1 cellular context compared by ENCODE assay signal in the genomic region with DNA sequence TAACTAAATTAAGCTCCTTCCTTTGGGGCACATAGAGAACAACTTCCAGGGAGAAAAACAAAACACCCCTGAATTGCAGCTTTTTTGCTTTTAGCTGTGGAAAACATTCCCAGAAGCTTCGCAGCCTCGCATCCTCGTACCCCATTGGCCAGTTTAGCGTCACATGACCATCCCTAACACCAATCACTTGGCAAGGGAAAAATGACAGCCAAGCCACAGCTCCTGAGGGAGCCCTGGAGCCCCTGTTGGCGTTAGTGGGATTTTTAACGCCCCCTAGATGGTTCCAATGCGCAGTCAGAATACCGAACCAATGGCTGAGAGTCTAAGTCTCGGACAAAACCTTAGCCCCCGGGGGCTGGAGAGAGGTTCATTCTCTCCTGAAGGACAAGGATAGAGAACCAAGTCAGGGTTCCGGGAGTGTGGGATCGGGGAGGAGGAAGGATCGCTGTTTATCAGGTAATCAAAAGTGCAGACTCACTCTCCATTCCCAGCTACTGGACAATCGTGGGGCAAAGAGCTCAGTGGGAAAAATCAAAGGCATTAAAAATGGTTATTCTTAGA.
TF ChIP-seq lines count a peak whose summit lies in the region.

No MANE protein-coding gene starts in this region.

TF ChIP-seq in HepG2, 621 proteins besides CTCF, POLR2A, EP300 and RAD21 (continued from another document and continues in another):
- TF ChIP-seq, protein P1, sequence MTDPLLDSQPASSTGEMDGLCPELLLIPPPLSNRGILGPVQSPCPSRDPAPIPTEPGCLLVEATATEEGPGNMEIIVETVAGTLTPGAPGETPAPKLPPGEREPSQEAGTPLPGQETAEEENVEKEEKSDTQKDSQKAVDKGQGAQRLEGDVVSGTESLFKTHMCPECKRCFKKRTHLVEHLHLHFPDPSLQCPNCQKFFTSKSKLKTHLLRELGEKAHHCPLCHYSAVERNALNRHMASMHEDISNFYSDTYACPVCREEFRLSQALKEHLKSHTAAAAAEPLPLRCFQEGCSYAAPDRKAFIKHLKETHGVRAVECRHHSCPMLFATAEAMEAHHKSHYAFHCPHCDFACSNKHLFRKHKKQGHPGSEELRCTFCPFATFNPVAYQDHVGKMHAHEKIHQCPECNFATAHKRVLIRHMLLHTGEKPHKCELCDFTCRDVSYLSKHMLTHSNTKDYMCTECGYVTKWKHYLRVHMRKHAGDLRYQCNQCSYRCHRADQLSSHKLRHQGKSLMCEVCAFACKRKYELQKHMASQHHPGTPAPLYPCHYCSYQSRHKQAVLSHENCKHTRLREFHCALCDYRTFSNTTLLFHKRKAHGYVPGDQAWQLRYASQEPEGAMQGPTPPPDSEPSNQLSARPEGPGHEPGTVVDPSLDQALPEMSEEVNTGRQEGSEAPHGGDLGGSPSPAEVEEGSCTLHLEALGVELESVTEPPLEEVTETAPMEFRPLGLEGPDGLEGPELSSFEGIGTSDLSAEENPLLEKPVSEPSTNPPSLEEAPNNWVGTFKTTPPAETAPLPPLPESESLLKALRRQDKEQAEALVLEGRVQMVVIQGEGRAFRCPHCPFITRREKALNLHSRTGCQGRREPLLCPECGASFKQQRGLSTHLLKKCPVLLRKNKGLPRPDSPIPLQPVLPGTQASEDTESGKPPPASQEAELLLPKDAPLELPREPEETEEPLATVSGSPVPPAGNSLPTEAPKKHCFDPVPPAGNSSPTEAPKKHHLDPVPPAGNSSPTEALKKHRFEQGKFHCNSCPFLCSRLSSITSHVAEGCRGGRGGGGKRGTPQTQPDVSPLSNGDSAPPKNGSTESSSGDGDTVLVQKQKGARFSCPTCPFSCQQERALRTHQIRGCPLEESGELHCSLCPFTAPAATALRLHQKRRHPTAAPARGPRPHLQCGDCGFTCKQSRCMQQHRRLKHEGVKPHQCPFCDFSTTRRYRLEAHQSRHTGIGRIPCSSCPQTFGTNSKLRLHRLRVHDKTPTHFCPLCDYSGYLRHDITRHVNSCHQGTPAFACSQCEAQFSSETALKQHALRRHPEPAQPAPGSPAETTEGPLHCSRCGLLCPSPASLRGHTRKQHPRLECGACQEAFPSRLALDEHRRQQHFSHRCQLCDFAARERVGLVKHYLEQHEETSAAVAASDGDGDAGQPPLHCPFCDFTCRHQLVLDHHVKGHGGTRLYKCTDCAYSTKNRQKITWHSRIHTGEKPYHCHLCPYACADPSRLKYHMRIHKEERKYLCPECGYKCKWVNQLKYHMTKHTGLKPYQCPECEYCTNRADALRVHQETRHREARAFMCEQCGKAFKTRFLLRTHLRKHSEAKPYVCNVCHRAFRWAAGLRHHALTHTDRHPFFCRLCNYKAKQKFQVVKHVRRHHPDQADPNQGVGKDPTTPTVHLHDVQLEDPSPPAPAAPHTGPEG (CRISPR knock-in tag; IDR thresholded peaks at IDR 0.05), result no peak
- TF ChIP-seq ZNF224 (CRISPR knock-in tag; IDR thresholded peaks at IDR 0.05) (no peak), ZZZ3 (CRISPR knock-in tag; IDR thresholded peaks at IDR 0.05; ENCODE audit: borderline replicate concordance) (no peak), MZF1 (CRISPR knock-in tag; IDR thresholded peaks at IDR 0.05; ENCODE audit: borderline replicate concordance) (no peak), FOSL1 (CRISPR knock-in tag; IDR thresholded peaks at IDR 0.05; ENCODE audit: borderline replicate concordance) (no peak), RCOR2 (CRISPR knock-in tag; IDR thresholded peaks at IDR 0.05) (no peak), MIER3 (CRISPR knock-in tag; IDR thresholded peaks at IDR 0.05; ENCODE audit: borderline replicate concordance) (no peak), POLR2G (IDR thresholded peaks at IDR 0.05; ENCODE audit: low read depth, low read length) (peak; percentile 90), NR2F1 (CRISPR knock-in tag; IDR thresholded peaks at IDR 0.05) (no peak), ZNF251 (CRISPR knock-in tag; IDR thresholded peaks at IDR 0.05) (no peak), ZNF136 (CRISPR knock-in tag; IDR thresholded peaks at IDR 0.05; ENCODE audit: low read depth) (no peak), KLF15 (CRISPR knock-in tag; IDR thresholded peaks at IDR 0.05; ENCODE audit: borderline replicate concordance) (no peak), ZBTB42 (CRISPR knock-in tag; IDR thresholded peaks at IDR 0.05) (no peak), SIX1 (CRISPR knock-in tag; IDR thresholded peaks at IDR 0.05; ENCODE audit: borderline replicate concordance) (no peak), ZNF232 (CRISPR knock-in tag; IDR thresholded peaks at IDR 0.05; ENCODE audit: borderline replicate concordance) (no peak)
- TF ChIP-seq, protein P2, sequence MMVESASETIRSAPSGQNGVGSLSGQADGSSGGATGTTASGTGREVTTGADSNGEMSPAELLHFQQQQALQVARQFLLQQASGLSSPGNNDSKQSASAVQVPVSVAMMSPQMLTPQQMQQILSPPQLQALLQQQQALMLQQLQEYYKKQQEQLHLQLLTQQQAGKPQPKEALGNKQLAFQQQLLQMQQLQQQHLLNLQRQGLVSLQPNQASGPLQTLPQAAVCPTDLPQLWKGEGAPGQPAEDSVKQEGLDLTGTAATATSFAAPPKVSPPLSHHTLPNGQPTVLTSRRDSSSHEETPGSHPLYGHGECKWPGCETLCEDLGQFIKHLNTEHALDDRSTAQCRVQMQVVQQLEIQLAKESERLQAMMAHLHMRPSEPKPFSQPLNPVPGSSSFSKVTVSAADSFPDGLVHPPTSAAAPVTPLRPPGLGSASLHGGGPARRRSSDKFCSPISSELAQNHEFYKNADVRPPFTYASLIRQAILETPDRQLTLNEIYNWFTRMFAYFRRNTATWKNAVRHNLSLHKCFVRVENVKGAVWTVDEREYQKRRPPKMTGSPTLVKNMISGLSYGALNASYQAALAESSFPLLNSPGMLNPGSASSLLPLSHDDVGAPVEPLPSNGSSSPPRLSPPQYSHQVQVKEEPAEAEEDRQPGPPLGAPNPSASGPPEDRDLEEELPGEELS (CRISPR knock-in tag; IDR thresholded peaks at IDR 0.05), result no peak
- TF ChIP-seq, protein P3, sequence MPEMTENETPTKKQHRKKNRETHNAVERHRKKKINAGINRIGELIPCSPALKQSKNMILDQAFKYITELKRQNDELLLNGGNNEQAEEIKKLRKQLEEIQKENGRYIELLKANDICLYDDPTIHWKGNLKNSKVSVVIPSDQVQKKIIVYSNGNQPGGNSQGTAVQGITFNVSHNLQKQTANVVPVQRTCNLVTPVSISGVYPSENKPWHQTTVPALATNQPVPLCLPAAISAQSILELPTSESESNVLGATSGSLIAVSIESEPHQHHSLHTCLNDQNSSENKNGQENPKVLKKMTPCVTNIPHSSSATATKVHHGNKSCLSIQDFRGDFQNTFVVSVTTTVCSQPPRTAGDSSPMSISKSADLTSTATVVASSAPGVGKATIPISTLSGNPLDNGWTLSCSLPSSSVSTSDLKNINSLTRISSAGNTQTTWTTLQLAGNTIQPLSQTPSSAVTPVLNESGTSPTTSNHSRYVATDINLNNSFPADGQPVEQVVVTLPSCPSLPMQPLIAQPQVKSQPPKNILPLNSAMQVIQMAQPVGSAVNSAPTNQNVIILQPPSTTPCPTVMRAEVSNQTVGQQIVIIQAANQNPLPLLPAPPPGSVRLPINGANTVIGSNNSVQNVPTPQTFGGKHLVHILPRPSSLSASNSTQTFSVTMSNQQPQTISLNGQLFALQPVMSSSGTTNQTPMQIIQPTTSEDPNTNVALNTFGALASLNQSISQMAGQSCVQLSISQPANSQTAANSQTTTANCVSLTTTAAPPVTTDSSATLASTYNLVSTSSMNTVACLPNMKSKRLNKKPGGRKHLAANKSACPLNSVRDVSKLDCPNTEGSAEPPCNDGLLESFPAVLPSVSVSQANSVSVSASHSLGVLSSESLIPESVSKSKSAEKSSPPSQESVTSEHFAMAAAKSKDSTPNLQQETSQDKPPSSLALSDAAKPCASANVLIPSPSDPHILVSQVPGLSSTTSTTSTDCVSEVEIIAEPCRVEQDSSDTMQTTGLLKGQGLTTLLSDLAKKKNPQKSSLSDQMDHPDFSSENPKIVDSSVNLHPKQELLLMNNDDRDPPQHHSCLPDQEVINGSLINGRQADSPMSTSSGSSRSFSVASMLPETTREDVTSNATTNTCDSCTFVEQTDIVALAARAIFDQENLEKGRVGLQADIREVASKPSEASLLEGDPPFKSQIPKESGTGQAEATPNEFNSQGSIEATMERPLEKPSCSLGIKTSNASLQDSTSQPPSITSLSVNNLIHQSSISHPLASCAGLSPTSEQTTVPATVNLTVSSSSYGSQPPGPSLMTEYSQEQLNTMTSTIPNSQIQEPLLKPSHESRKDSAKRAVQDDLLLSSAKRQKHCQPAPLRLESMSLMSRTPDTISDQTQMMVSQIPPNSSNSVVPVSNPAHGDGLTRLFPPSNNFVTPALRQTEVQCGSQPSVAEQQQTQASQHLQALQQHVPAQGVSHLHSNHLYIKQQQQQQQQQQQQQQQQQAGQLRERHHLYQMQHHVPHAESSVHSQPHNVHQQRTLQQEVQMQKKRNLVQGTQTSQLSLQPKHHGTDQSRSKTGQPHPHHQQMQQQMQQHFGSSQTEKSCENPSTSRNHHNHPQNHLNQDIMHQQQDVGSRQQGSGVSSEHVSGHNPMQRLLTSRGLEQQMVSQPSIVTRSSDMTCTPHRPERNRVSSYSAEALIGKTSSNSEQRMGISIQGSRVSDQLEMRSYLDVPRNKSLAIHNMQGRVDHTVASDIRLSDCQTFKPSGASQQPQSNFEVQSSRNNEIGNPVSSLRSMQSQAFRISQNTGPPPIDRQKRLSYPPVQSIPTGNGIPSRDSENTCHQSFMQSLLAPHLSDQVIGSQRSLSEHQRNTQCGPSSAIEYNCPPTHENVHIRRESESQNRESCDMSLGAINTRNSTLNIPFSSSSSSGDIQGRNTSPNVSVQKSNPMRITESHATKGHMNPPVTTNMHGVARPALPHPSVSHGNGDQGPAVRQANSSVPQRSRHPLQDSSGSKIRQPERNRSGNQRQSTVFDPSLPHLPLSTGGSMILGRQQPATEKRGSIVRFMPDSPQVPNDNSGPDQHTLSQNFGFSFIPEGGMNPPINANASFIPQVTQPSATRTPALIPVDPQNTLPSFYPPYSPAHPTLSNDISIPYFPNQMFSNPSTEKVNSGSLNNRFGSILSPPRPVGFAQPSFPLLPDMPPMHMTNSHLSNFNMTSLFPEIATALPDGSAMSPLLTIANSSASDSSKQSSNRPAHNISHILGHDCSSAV (CRISPR knock-in tag; IDR thresholded peaks at IDR 0.05; ENCODE audit: borderline replicate concordance), result no peak
- TF ChIP-seq, protein P4, sequence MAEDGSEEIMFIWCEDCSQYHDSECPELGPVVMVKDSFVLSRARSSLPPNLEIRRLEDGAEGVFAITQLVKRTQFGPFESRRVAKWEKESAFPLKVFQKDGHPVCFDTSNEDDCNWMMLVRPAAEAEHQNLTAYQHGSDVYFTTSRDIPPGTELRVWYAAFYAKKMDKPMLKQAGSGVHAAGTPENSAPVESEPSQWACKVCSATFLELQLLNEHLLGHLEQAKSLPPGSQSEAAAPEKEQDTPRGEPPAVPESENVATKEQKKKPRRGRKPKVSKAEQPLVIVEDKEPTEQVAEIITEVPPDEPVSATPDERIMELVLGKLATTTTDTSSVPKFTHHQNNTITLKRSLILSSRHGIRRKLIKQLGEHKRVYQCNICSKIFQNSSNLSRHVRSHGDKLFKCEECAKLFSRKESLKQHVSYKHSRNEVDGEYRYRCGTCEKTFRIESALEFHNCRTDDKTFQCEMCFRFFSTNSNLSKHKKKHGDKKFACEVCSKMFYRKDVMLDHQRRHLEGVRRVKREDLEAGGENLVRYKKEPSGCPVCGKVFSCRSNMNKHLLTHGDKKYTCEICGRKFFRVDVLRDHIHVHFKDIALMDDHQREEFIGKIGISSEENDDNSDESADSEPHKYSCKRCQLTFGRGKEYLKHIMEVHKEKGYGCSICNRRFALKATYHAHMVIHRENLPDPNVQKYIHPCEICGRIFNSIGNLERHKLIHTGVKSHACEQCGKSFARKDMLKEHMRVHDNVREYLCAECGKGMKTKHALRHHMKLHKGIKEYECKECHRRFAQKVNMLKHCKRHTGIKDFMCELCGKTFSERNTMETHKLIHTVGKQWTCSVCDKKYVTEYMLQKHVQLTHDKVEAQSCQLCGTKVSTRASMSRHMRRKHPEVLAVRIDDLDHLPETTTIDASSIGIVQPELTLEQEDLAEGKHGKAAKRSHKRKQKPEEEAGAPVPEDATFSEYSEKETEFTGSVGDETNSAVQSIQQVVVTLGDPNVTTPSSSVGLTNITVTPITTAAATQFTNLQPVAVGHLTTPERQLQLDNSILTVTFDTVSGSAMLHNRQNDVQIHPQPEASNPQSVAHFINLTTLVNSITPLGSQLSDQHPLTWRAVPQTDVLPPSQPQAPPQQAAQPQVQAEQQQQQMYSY (CRISPR knock-in tag; IDR thresholded peaks at IDR 0.05), result no peak
- TF ChIP-seq, protein P5, sequence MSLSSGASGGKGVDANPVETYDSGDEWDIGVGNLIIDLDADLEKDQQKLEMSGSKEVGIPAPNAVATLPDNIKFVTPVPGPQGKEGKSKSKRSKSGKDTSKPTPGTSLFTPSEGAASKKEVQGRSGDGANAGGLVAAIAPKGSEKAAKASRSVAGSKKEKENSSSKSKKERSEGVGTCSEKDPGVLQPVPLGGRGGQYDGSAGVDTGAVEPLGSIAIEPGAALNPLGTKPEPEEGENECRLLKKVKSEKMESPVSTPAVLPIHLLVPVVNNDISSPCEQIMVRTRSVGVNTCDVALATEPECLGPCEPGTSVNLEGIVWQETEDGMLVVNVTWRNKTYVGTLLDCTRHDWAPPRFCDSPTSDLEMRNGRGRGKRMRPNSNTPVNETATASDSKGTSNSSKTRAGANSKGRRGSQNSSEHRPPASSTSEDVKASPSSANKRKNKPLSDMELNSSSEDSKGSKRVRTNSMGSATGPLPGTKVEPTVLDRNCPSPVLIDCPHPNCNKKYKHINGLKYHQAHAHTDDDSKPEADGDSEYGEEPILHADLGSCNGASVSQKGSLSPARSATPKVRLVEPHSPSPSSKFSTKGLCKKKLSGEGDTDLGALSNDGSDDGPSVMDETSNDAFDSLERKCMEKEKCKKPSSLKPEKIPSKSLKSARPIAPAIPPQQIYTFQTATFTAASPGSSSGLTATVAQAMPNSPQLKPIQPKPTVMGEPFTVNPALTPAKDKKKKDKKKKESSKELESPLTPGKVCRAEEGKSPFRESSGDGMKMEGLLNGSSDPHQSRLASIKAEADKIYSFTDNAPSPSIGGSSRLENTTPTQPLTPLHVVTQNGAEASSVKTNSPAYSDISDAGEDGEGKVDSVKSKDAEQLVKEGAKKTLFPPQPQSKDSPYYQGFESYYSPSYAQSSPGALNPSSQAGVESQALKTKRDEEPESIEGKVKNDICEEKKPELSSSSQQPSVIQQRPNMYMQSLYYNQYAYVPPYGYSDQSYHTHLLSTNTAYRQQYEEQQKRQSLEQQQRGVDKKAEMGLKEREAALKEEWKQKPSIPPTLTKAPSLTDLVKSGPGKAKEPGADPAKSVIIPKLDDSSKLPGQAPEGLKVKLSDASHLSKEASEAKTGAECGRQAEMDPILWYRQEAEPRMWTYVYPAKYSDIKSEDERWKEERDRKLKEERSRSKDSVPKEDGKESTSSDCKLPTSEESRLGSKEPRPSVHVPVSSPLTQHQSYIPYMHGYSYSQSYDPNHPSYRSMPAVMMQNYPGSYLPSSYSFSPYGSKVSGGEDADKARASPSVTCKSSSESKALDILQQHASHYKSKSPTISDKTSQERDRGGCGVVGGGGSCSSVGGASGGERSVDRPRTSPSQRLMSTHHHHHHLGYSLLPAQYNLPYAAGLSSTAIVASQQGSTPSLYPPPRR (CRISPR knock-in tag; IDR thresholded peaks at IDR 0.05; ENCODE audit: borderline replicate concordance), result no peak
